8 cellular contexts compared by ENCODE assay signal in the genomic region with DNA sequence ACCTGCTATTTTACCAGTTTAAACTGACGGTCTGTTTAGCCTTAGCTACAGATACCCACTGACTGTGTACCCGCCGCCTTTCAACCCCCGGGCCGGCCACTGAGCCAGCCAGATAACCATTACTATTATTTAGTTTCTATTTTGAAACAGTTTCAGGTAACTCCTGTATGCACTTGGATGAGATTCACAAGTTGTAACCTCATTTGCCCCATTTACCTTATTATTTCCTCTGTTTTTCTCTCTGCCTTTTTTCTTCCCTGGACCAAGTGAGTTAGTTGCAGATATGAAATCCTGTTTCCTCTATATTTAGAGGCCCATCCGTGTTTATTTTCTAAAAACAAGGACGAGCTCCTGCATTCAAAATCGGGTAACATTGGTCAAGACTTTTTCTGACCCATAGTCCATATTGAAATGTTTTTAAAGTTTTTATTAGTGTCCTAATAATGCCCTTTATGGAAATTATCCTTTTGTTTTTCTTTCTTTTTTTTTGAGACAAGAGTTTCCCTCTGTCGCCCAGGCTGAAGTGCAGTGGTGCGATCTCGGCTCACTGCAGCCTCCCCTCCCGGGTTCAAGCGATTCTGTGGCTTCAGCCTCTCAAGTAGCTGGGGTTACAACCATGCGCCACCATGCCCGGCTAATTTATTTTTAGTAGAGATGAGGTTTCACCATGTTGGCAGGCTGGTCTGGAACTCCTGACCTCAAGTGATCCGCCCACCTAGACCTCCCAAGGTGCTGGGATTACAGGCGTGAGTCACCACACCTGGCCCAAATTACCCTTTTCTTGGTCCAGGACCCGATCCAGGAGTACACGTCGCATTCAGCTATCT. TPM values are rescaled to one million over a fixed set of nuclear protein-coding genes. Genes with fewer than 3 reads are reported as not detected.
DNase-seq lines count a peak whose midpoint lies in the region; ATAC-seq and TF ChIP-seq lines count a peak whose summit lies in the region.

No MANE protein-coding gene starts in this region.

- H3K9me3 ChIP-seq in iPS-15b (ENCODE audit: control insufficient read depth, insufficient read depth, low read length) (no peaks in the 10 kb centered on the region), subcutaneous abdominal adipose tissue (ENCODE audit: control insufficient read depth in 5 of 5, low read length in 5 of 5) (no peaks in the 10 kb centered on the region)

- H3K27me3 ChIP-seq in iPS-15b (ENCODE audit: control insufficient read depth, insufficient read depth, low read length) (no peaks in the 10 kb centered on the region), subcutaneous abdominal adipose tissue (ENCODE audit: control insufficient read depth in 5 of 5, insufficient read depth in 4 of 5, low read length in 5 of 5) (no peaks in the 10 kb centered on the region)

- H3K4me3 ChIP-seq in WI38 (ENCODE audit: low read depth, low read length) (peak overlapping the region; percentile 78), iPS-15b (ENCODE audit: low read depth, low read length) (peak overlapping the region; percentile 91), subcutaneous abdominal adipose tissue (ENCODE audit: low read depth in 1 of 5, low read length in 5 of 5) (peak overlapping the region; percentile 71 to 84 (median 84))

- H3K9ac ChIP-seq in iPS-15b (ENCODE audit: low read depth, low read length) (peak overlapping the region; percentile 95), subcutaneous abdominal adipose tissue (ENCODE audit: low read length in 5 of 5) (peak overlapping the region; percentile 68 to 96 (median 89))

- H3K27ac Mint-ChIP-seq in T-helper 2 cell treated with Interferon-gamma antibody and Interleukin-4, amounts not matched to agents 5 μg/mL and 100 μg/mL, for 36 hours: peak overlapping the region; percentile 92

- DNase-seq in T-helper 2 cell treated with Interferon-gamma antibody and Interleukin-4, amounts not matched to agents 5 μg/mL and 100 μg/mL, for 36 hours (ENCODE audit: low spot score): no peak
- DNase-seq in T-helper 2 cell: no peak
- no peak for DNase-seq in ureter (ENCODE audit: low spot score)
- DNase-seq in left lobe of liver (ENCODE audit: low spot score): no peak
- no peak for DNase-seq in NOMO-1 treated with DMSO at 0.1 percent for 48 hours (lab: John Stamatoyannopoulos, UW; ENCODE audit: unreplicated experiment)

- H3K4me3 Mint-ChIP-seq in T-helper 2 cell treated with Interferon-gamma antibody and Interleukin-4, amounts not matched to agents 5 μg/mL and 100 μg/mL, for 36 hours: peak overlapping the region; percentile 86

- no peak for ATAC-seq in left lobe of liver

- peak overlapping the region; percentile 95 for H3K27ac ChIP-seq in subcutaneous abdominal adipose tissue (ENCODE audit: low read depth, low read length)

- H3K36me3 ChIP-seq in iPS-15b (ENCODE audit: control insufficient read depth, insufficient read depth, low read length) (peaks cover 7% of the 10 kb centered on the region), subcutaneous abdominal adipose tissue (ENCODE audit: control insufficient read depth in 5 of 5, insufficient read depth in 5 of 5, low read length in 5 of 5) (peaks cover 4 to 43% (median 34%) of the 10 kb centered on the region in 5 donors)

- H3K4me1 Mint-ChIP-seq in T-helper 2 cell treated with Interferon-gamma antibody and Interleukin-4, amounts not matched to agents 5 μg/mL and 100 μg/mL, for 36 hours (ENCODE audit: low read depth): peaks cover 34% of the 10 kb centered on the region

- H3K27me3 Mint-ChIP-seq in T-helper 2 cell treated with Interferon-gamma antibody and Interleukin-4, amounts not matched to agents 5 μg/mL and 100 μg/mL, for 36 hours (ENCODE audit: low read depth): no peaks in the 10 kb centered on the region

- H3K4me1 ChIP-seq in iPS-15b (ENCODE audit: control insufficient read depth, insufficient read depth, low read length): peaks cover 3% of the 10 kb centered on the region
- H3K4me1 ChIP-seq in subcutaneous abdominal adipose tissue (ENCODE audit: control insufficient read depth in 5 of 5, insufficient read depth in 5 of 5, low read length in 5 of 5): peaks cover 4 to 28% (median 27%) of the 10 kb centered on the region in 5 donors

- no peaks in the 10 kb centered on the region for H3K9me3 Mint-ChIP-seq in T-helper 2 cell treated with Interferon-gamma antibody and Interleukin-4, amounts not matched to agents 5 μg/mL and 100 μg/mL, for 36 hours

- TF ChIP-seq CTCF in WI38 (IDR thresholded peaks at IDR 0.05; ENCODE audit: low read depth, low read length): no peak

- H3K36me3 Mint-ChIP-seq in T-helper 2 cell treated with Interferon-gamma antibody and Interleukin-4, amounts not matched to agents 5 μg/mL and 100 μg/mL, for 36 hours (ENCODE audit: low read depth): peaks cover 9% of the 10 kb centered on the region

RNA-seq across cellular contexts. Expression of a gene that starts 0.8 kb away (rescaled TPM):
- 13.6 TPM for total RNA-seq in ureter
- total RNA-seq in left lobe of liver: 9.7 TPM

RNA-seq across cellular contexts. Expression of a gene that starts 25.0 kb away (rescaled TPM):
- total RNA-seq in ureter (16.6 TPM), left lobe of liver (12.4 TPM)

RNA-seq across cellular contexts. Expression of a gene that starts 25.5 kb away (rescaled TPM):
- total RNA-seq in ureter: 49.2 TPM
- 21.9 TPM for total RNA-seq in left lobe of liver

RNA-seq across cellular contexts. Expression of a gene that starts 34.6 kb away (rescaled TPM):
- total RNA-seq in ureter (84.1 TPM), left lobe of liver (39.4 TPM)

RNA-seq across cellular contexts. Expression of a gene that starts 39.9 kb away (rescaled TPM):
- total RNA-seq in ureter: 0.29 TPM
- 0.10 TPM for total RNA-seq in left lobe of liver
